In genomic region chr17:37087683-37088082, GRCh38 we compare ENCODE assay signal across 1 cellular context.
TF ChIP-seq lines count a peak whose summit lies in the region.

No MANE protein-coding gene starts in this region.

TF ChIP-seq in IMR-90, 13 proteins besides CTCF, POLR2A, EP300 and RAD21 (continued from another document):
- TF ChIP-seq RCOR1 (IDR thresholded peaks at IDR 0.05; ENCODE audit: insufficient replicate concordance, low read length): no peak
